14 cellular contexts compared by ENCODE assay signal in genomic region chr12:91743727-91744126, GRCh38.
"Had no signal": no experiment of that assay in that cellular context is flagged by ENCODE, and none has a peak within 500 bp of the region (broad histone marks: within the 10 kb centered on the region; RNA-seq: fewer than 3 reads in every experiment).

No MANE protein-coding gene starts in this region.

- H3K27ac ChIP-seq: gastroesophageal sphincter, testis had no signal

- H3K36me3 Mint-ChIP-seq: activated naive CD8-positive, alpha-beta T cell treated with anti-CD3 and anti-CD28 coated beads for 36 hours; natural killer cell had no signal

- H3K36me3 ChIP-seq: gastroesophageal sphincter had no signal

- H3K4me3 ChIP-seq: gastroesophageal sphincter, testis had no signal

- H3K27ac Mint-ChIP-seq: activated naive CD8-positive, alpha-beta T cell treated with anti-CD3 and anti-CD28 coated beads for 36 hours; natural killer cell had no signal

- H3K4me1 Mint-ChIP-seq: activated naive CD8-positive, alpha-beta T cell treated with anti-CD3 and anti-CD28 coated beads for 36 hours; natural killer cell had no signal

- FAIRE-seq: bronchial epithelial cell, colon, endothelial cell of umbilical vein had no signal

- H3K4me1 ChIP-seq: gastroesophageal sphincter, testis had no signal

- ATAC-seq: activated T-cell treated with anti-CD3 and anti-CD28 coated beads, Interleukin-2, amount 50 U/mL, for 4 hours; gastroesophageal sphincter; left cardiac atrium; natural killer cell; stimulated activated naive CD8-positive, alpha-beta T cell treated with anti-CD3 and anti-CD28 coated beads, Interleukin-15, Interleukin-2, amounts not matched to agents 100 U/mL and 50 U/mL, for 24 hours had no signal

- DNase-seq: activated CD4-positive, alpha-beta T cell treated with anti-CD3 and anti-CD28 coated beads, Interleukin-2, amount 50 U/mL, for 4 hours; activated gamma-delta T cell; activated naive CD8-positive, alpha-beta T cell treated with anti-CD3 and anti-CD28 coated beads for 36 hours; activated T-cell treated with anti-CD3 and anti-CD28 coated beads, Interleukin-2, amount 50 U/mL, for 4 hours; left cardiac atrium; natural killer cell; stimulated activated CD4-positive, alpha-beta T cell treated with anti-CD3 and anti-CD28 coated beads, Interleukin-4, amount 100 ng/mL, for 1 hour; stimulated activated CD8-positive, alpha-beta memory T cell treated with anti-CD3 and anti-CD28 coated beads, Interleukin-4, amount 100 ng/mL, for 48 hours; stimulated activated naive CD8-positive, alpha-beta T cell treated with anti-CD3 and anti-CD28 coated beads, Interleukin-15, Interleukin-2, amounts not matched to agents 100 U/mL and 50 U/mL, for 24 hours; testis had no signal

- H3K4me3 Mint-ChIP-seq: activated naive CD8-positive, alpha-beta T cell treated with anti-CD3 and anti-CD28 coated beads for 36 hours; activated T-cell treated with anti-CD3 and anti-CD28 coated beads, Interleukin-2, amount 50 U/mL, for 4 hours; natural killer cell had no signal

- H3K27me3 ChIP-seq: gastroesophageal sphincter, testis had no signal

- H3K27me3 Mint-ChIP-seq: activated naive CD8-positive, alpha-beta T cell treated with anti-CD3 and anti-CD28 coated beads for 36 hours had no signal

- H3K9me3 ChIP-seq: gastroesophageal sphincter, testis had no signal
